20 cellular contexts compared by ENCODE assay signal in genomic region chr11:45827123-45827522, GRCh38.
"Had no signal": no experiment of that assay in that cellular context is flagged by ENCODE, and none has a peak within 500 bp of the region (broad histone marks: within the 10 kb centered on the region; RNA-seq: fewer than 3 reads in every experiment).

No MANE protein-coding gene starts in this region.

- H3K4me3 ChIP-seq: MG63 had no signal

- H3K4me2 ChIP-seq: SK-N-SH had no signal

- H3K9me3 ChIP-seq: MG63, SK-N-SH had no signal

- H3K9ac ChIP-seq: SK-N-SH had no signal

- DNase-seq: KG1, MG63, NCI-H1092, NCI-H1105 treated with DMSO at 0.1 percent for 48 hours, NCI-H1417 treated with DMSO at 0.1 percent for 48 hours, NCI-H146, NCI-H1694 treated with DMSO at 0.1 percent for 48 hours, NCI-H2029, NCI-H2081 treated with DMSO at 0.1 percent for 48 hours, NCI-H2171, NCI-H226, NCI-H446, NCI-H510A, NCI-H524 treated with DMSO at 0.1 percent for 48 hours, NCI-H69, NCI-H774, RPMI8226, SHP77, SK-N-SH, SW 1271 had no signal

- H3K36me3 ChIP-seq: MG63 had no signal
